Comparison of ENCODE assay signal across 11 cellular contexts in genomic region chr19:50794778-50795664, GRCh38. TPM values are rescaled to one million over a fixed set of nuclear protein-coding genes. Genes with fewer than 3 reads are reported as not detected.
A peak's percentile ranks its signal among the peaks of the same experiment; 100 is the strongest.
DNase-seq lines count a peak whose midpoint lies in the region; ATAC-seq and TF ChIP-seq lines count a peak whose summit lies in the region.
"Had no signal": no experiment of that assay in that cellular context is flagged by ENCODE, and none has a peak within 500 bp of the region (broad histone marks: within the 10 kb centered on the region; RNA-seq: fewer than 3 reads in every experiment).

No MANE protein-coding gene starts in this region.

- TF ChIP-seq CTCF in adrenal gland (IDR thresholded peaks at IDR 0.05) = no peak

- no peak overlapping the region for H3K4me3 Mint-ChIP-seq in activated CD8-positive, alpha-beta T cell treated with anti-CD3 and anti-CD28 coated beads, Interleukin-2, amount 10 ng/mL, durations not matched to agents 7 days and 5 days

- H3K27me3 Mint-ChIP-seq in activated CD8-positive, alpha-beta T cell treated with anti-CD3 and anti-CD28 coated beads, Interleukin-2, amount 10 ng/mL, durations not matched to agents 7 days and 5 days (ENCODE audit: low read depth) = no peaks in the 10 kb centered on the region

- no peak overlapping the region for H3K4me2 ChIP-seq in Karpas-422 (ENCODE audit: low read depth, low read length, poor library complexity, severe bottlenecking)

- H3K4me1 ChIP-seq in Karpas-422 (ENCODE audit: low read length) (0 out of 2 replicates have a peak, but pooled peaks cover 3% of the 10 kb centered on the region), adrenal gland (replicated peaks in 1 of 2) (peaks cover 0 to 6% of the 10 kb centered on the region in 2 donors)

- H3K79me2 ChIP-seq in Karpas-422 (ENCODE audit: low read length) = no peaks in the 10 kb centered on the region

- H3K36me3 ChIP-seq in Karpas-422 (ENCODE audit: insufficient read depth, low read length) = peaks cover 34% of the 10 kb centered on the region
- peaks cover 0 to 13% of the 10 kb centered on the region in 2 donors for H3K36me3 ChIP-seq in adrenal gland (replicated peaks in 1 of 2)

- TF ChIP-seq POLR2A in adrenal gland (IDR thresholded peaks at IDR 0.05) = no peak

- H3K4me1 Mint-ChIP-seq in activated CD8-positive, alpha-beta T cell treated with anti-CD3 and anti-CD28 coated beads, Interleukin-2, amount 10 ng/mL, durations not matched to agents 7 days and 5 days (ENCODE audit: low read depth) = peaks cover 5% of the 10 kb centered on the region

- H3K9me3 ChIP-seq in Karpas-422 (ENCODE audit: low read length) = no peaks in the 10 kb centered on the region
- no peaks in the 10 kb centered on the region for H3K9me3 ChIP-seq in adrenal gland (replicated peaks in 1 of 3)

- POLR2A ChIA-PET in activated CD8-positive, alpha-beta T cell treated with anti-CD3 and anti-CD28 coated beads, Interleukin-2, amount 10 ng/mL, durations not matched to agents 7 days and 5 days (lab: Charles Lee) = interaction anchor here (0.7 to 5.0 kb wide), 2 partner anchors 9 to 373 kb away, joined by 3 to 29 read pairs; no protein-coding TSS in a partner anchor

- H3K9ac ChIP-seq in Karpas-422 (ENCODE audit: low read length) = no peak overlapping the region

- H3K9me2 ChIP-seq in Karpas-422 (replicated peaks; ENCODE audit: insufficient read depth, low read length) = no peaks in the 10 kb centered on the region

- peak; percentile 31 to 48 for DNase-seq in activated CD4-positive, alpha-beta T cell treated with anti-CD3 and anti-CD28 coated beads for 24 hours (ENCODE audit: low read depth in 2 of 2)
- DNase-seq in activated CD4-positive, alpha-beta T cell treated with anti-CD3 and anti-CD28 coated beads, Interleukin-2, amount 50 U/mL, for 1 hour = no peak
- DNase-seq in Karpas-422 (peak; percentile 92), adrenal gland (no peak), sciatic nerve (ENCODE audit: low spot score) (no peak)
- no peak for DNase-seq in activated CD8-positive, alpha-beta T cell treated with anti-CD3 and anti-CD28 coated beads, Interleukin-2, amount 10 ng/mL, durations not matched to agents 7 days and 5 days
- peak; percentile 48 for DNase-seq in stimulated activated CD4-positive, alpha-beta T cell treated with anti-CD3 and anti-CD28 coated beads, Interleukin-4, amount 100 ng/mL, for 1 hour
- no peak for DNase-seq in central memory CD4-positive, alpha-beta T cell
- DNase-seq: NCI-H2227 treated with DMSO at 0.1 percent for 48 hours had no signal

- H3K27me3 ChIP-seq in Karpas-422 (ENCODE audit: low read length) (no peaks in the 10 kb centered on the region), adrenal gland (no peaks in the 10 kb centered on the region)

- WGBS in adrenal gland, 4 donors = 25 to 59% (median 40%) methylated on average over 14 to 23 of the region's 23 CpGs

- peaks cover 44% of the 10 kb centered on the region for H4K20me1 ChIP-seq in Karpas-422 (ENCODE audit: insufficient read depth, low read depth, low read length)

- no peak overlapping the region for H2AFZ ChIP-seq in Karpas-422 (ENCODE audit: low read length)

- ATAC-seq in activated CD8-positive, alpha-beta T cell treated with anti-CD3 and anti-CD28 coated beads, Interleukin-2, amount 10 ng/mL, durations not matched to agents 7 days and 5 days = peak; percentile 20
- ATAC-seq in sciatic nerve = no peak

- H3K36me3 Mint-ChIP-seq in activated CD8-positive, alpha-beta T cell treated with anti-CD3 and anti-CD28 coated beads, Interleukin-2, amount 10 ng/mL, durations not matched to agents 7 days and 5 days (ENCODE audit: low read depth) = peaks cover 13% of the 10 kb centered on the region

- H3K9me3 Mint-ChIP-seq in activated CD8-positive, alpha-beta T cell treated with anti-CD3 and anti-CD28 coated beads, Interleukin-2, amount 10 ng/mL, durations not matched to agents 7 days and 5 days (ENCODE audit: insufficient read depth) = no peaks in the 10 kb centered on the region

- H3K4me3 ChIP-seq in Karpas-422 (ENCODE audit: low read length) (no peak overlapping the region), adrenal gland (no peak overlapping the region)

- intact Hi-C loops in adrenal gland (cut with DNase I) = loop anchor here in 1 of 2 donors (10.0 kb wide), 1 partner anchor 120 kb away; the partner anchor contains the start of gene KLK4
- intact Hi-C loops in sciatic nerve (cut with DNase I) = no loop called here

- CTCF ChIA-PET in activated CD8-positive, alpha-beta T cell treated with anti-CD3 and anti-CD28 coated beads, Interleukin-2, amount 10 ng/mL, durations not matched to agents 7 days and 5 days (lab: Charles Lee) = interaction anchor here (0.7 to 1.0 kb wide), 2 partner anchors 127 kb away, joined by 3 read pairs; no protein-coding TSS in a partner anchor

- H3K27ac ChIP-seq in Karpas-422 (ENCODE audit: low read length) = no peak overlapping the region
- no peak overlapping the region for H3K27ac ChIP-seq in adrenal gland

- H3K27ac Mint-ChIP-seq in activated CD8-positive, alpha-beta T cell treated with anti-CD3 and anti-CD28 coated beads, Interleukin-2, amount 10 ng/mL, durations not matched to agents 7 days and 5 days = no peak overlapping the region

RNA-seq across cellular contexts. Expression of gene ACP4, which starts 4.8 kb away (rescaled TPM):
- total RNA-seq in Karpas-422 (2014; rRNA removed; shearing (Covaris generic); ENCODE audit: low replicate concordance) = not detected in 2 replicates
- not detected for total RNA-seq in activated CD8-positive, alpha-beta T cell treated with anti-CD3 and anti-CD28 coated beads, Interleukin-2, amount 10 ng/mL, durations not matched to agents 7 days and 5 days
- not detected for total RNA-seq in adrenal gland
- polyA plus RNA-seq in adrenal gland = not detected
- not detected for total RNA-seq in sciatic nerve
- total RNA-seq: G401 had no signal
- polyA plus RNA-seq: neural cell had no signal

RNA-seq across cellular contexts. Expression of gene GPR32, which starts 24.8 kb away (rescaled TPM):
- not detected in 2 replicates for total RNA-seq in Karpas-422 (2014; rRNA removed; shearing (Covaris generic); ENCODE audit: low replicate concordance)
- total RNA-seq in activated CD8-positive, alpha-beta T cell treated with anti-CD3 and anti-CD28 coated beads, Interleukin-2, amount 10 ng/mL, durations not matched to agents 7 days and 5 days = not detected
- total RNA-seq in adrenal gland (not detected), sciatic nerve (not detected)
- polyA plus RNA-seq in adrenal gland = not detected
- total RNA-seq: G401 had no signal
- polyA plus RNA-seq: neural cell had no signal

RNA-seq across cellular contexts. Expression of gene KLK1, which starts 28.6 kb away (rescaled TPM):
- total RNA-seq in Karpas-422 (2014; rRNA removed; shearing (Covaris generic); ENCODE audit: low replicate concordance) = not detected in 2 replicates
- under 1 TPM; 0.45 to 0.47 TPM for total RNA-seq in activated CD8-positive, alpha-beta T cell treated with anti-CD3 and anti-CD28 coated beads, Interleukin-2, amount 10 ng/mL, durations not matched to agents 7 days and 5 days
- 1 to 10 TPM in 6 of 8 donors, not detected in 2; 1.4 to 8.6 (median 2.4) TPM for total RNA-seq in adrenal gland
- 10 to 100 TPM in 2 of 3 donors, 1 to 10 TPM in 1; 1.1 to 26.5 (median 11.2) TPM for polyA plus RNA-seq in adrenal gland
- 2.1 TPM for total RNA-seq in sciatic nerve
- total RNA-seq: G401 had no signal
- polyA plus RNA-seq: neural cell had no signal

RNA-seq across cellular contexts. Expression of gene KLK15, which starts 38.4 kb away (rescaled TPM):
- not detected in 2 replicates for total RNA-seq in Karpas-422 (2014; rRNA removed; shearing (Covaris generic); ENCODE audit: low replicate concordance)
- total RNA-seq in activated CD8-positive, alpha-beta T cell treated with anti-CD3 and anti-CD28 coated beads, Interleukin-2, amount 10 ng/mL, durations not matched to agents 7 days and 5 days = not detected
- total RNA-seq in adrenal gland (1 to 10 TPM in 4 of 8 donors, under 1 TPM in 2, not detected in 2; 0.32 to 5.1 (median 1.3) TPM), sciatic nerve (not detected)
- 1 to 10 TPM in 1 of 3 donors, under 1 TPM in 2; 0.15 to 1.7 (median 0.34) TPM for polyA plus RNA-seq in adrenal gland
- total RNA-seq: G401 had no signal
- polyA plus RNA-seq: neural cell had no signal

RNA-seq across cellular contexts. Expression of gene KLK3, which starts 59.7 kb away (rescaled TPM):
- not detected in 2 replicates for total RNA-seq in Karpas-422 (2014; rRNA removed; shearing (Covaris generic); ENCODE audit: low replicate concordance)
- not detected for total RNA-seq in activated CD8-positive, alpha-beta T cell treated with anti-CD3 and anti-CD28 coated beads, Interleukin-2, amount 10 ng/mL, durations not matched to agents 7 days and 5 days
- 1 to 10 TPM in 2 of 8 donors, under 1 TPM in 2, not detected in 4; 0.31 to 4.8 (median 2.5) TPM for total RNA-seq in adrenal gland
- 10 to 100 TPM in 1 of 3 donors, 1 to 10 TPM in 1, under 1 TPM in 1; 0.35 to 26.0 (median 1.3) TPM for polyA plus RNA-seq in adrenal gland
- total RNA-seq in sciatic nerve = not detected
- total RNA-seq: G401 had no signal
- polyA plus RNA-seq: neural cell had no signal

Comparison
In these comparisons a context has a peak if more than half of its experiments do, and no peak if none do; other contexts are left out.
1. DNase-seq: peak in activated CD4-positive, alpha-beta T cell treated with anti-CD3 and anti-CD28 coated beads for 24 hours (2 of 2), Karpas-422 (single experiment) and stimulated activated CD4-positive, alpha-beta T cell treated with anti-CD3 and anti-CD28 coated beads, Interleukin-4, amount 100 ng/mL, for 1 hour (single experiment); none in activated CD4-positive, alpha-beta T cell treated with anti-CD3 and anti-CD28 coated beads, Interleukin-2, amount 50 U/mL, for 1 hour (single experiment), activated CD8-positive, alpha-beta T cell treated with anti-CD3 and anti-CD28 coated beads, Interleukin-2, amount 10 ng/mL, durations not matched to agents 7 days and 5 days (single experiment), central memory CD4-positive, alpha-beta T cell (single experiment), adrenal gland (0 of 7) and sciatic nerve (single experiment).